Comparison of ENCODE assay signal across 14 cellular contexts in genomic region chr14:74652541-74652940, GRCh38. TPM values are rescaled to one million over a fixed set of nuclear protein-coding genes. Genes with fewer than 3 reads are reported as not detected.
DNase-seq lines count a peak whose midpoint lies in the region; ATAC-seq and TF ChIP-seq lines count a peak whose summit lies in the region.
"Had no signal": no experiment of that assay in that cellular context is flagged by ENCODE, and none has a peak within 500 bp of the region (broad histone marks: within the 10 kb centered on the region; RNA-seq: fewer than 3 reads in every experiment).

No MANE protein-coding gene starts in this region.

- H3K4me1 ChIP-seq in BE2C: peaks cover 6% of the 10 kb centered on the region; the same call in 1 of the 2 replicates

- H3K27me3 ChIP-seq in BE2C: no peaks in the 10 kb centered on the region

- ATAC-seq in HG03135 (IDR thresholded peaks at IDR 0.05; ENCODE audit: unreplicated experiment): no peak

- CTCF ChIA-PET in RWPE1 (lab: Yijun Ruan, JAX): interaction anchor here (3.4 kb wide), 1 partner anchor 41 kb away, joined by 15 read pairs; the partner anchor contains the start of gene LTBP2

- H3K27me3 Mint-ChIP-seq in immature natural killer cell (ENCODE audit: low read depth in 3 of 3) (peaks cover 0 to 1% (median 0%) of the 10 kb centered on the region in 3 donors), nephron progenitor cell (ENCODE audit: low read depth, poor library complexity) (peaks cover 7% of the 10 kb centered on the region)

- TF ChIP-seq CTCF in BE2C (IDR thresholded peaks at IDR 0.05; ENCODE audit: low read depth, low read length) (no peak), RWPE1 (conservative IDR thresholded peaks at IDR 0.05; ENCODE audit: low read depth) (no peak), nephron progenitor cell (IDR thresholded peaks at IDR 0.05) (no peak)

- H3K4me3 Mint-ChIP-seq in immature natural killer cell (no peak overlapping the region), nephron progenitor cell (no peak overlapping the region)
- H3K4me3 Mint-ChIP-seq: IgD-negative memory B cell had no signal

- peak overlapping the region; percentile 15 for H3K27ac ChIP-seq in RWPE1
- H3K27ac ChIP-seq: PC-9 had no signal

- H3K27ac Mint-ChIP-seq in immature natural killer cell (peak overlapping the region; percentile 50 to 88 (median 79)), nephron progenitor cell (no peak overlapping the region)

- H3K36me3 Mint-ChIP-seq in immature natural killer cell: peaks cover 19 to 33% (median 29%) of the 10 kb centered on the region in 3 donors
- H3K36me3 Mint-ChIP-seq in nephron progenitor cell (ENCODE audit: low read depth): peaks cover 4% of the 10 kb centered on the region

- H3K4me3 ChIP-seq in BE2C (ENCODE audit: low read depth, low read length): no peak overlapping the region
- H3K4me3 ChIP-seq: PC-9 had no signal

- POLR2A ChIA-PET in RWPE1 (lab: Yijun Ruan, JAX; ENCODE audit: low non-redundant PET): no interaction called here

- peak; percentile 34 for DNase-seq in BE2C
- DNase-seq in EH (ENCODE audit: low read depth): peak; percentile 67
- DNase-seq in RWPE1 (ENCODE audit: low spot score): no peak
- no peak for DNase-seq in immature natural killer cell
- no peak for DNase-seq in nephron progenitor cell
- no peak for DNase-seq in activated T-cell treated with anti-CD3 and anti-CD28 coated beads, Interleukin-2, amount 50 U/mL, for 48 hours
- DNase-seq: H7, NCI-H146, NCI-H446, NCI-H748 treated with DMSO at 0.1 percent for 48 hours, SHP77 treated with DMSO at 0.1 percent for 48 hours had no signal

- no peaks in the 10 kb centered on the region for H3K36me3 ChIP-seq in BE2C

- H3K4me1 Mint-ChIP-seq in immature natural killer cell: peaks cover 44 to 51% of the 10 kb centered on the region in 2 donors
- peaks cover 8% of the 10 kb centered on the region for H3K4me1 Mint-ChIP-seq in nephron progenitor cell

- no peaks in the 10 kb centered on the region for H3K9me3 ChIP-seq in BE2C

- H3K9me3 Mint-ChIP-seq in immature natural killer cell: no peaks in the 10 kb centered on the region
- no peaks in the 10 kb centered on the region for H3K9me3 Mint-ChIP-seq in nephron progenitor cell
- H3K9me3 Mint-ChIP-seq: IgD-negative memory B cell had no signal

RNA-seq across cellular contexts. Expression of gene LTBP2, which starts 40.5 kb away (rescaled TPM):
- 1.2 TPM for polyA plus RNA-seq in BE2C (2012; ENCODE audit: insufficient read depth, insufficient read length, low read depth)
- polyA plus RNA-seq in immature natural killer cell: under 1 TPM; 0.29 to 0.66 (median 0.30) TPM

Comparison
In these comparisons a context has a peak if more than half of its experiments do, and no peak if none do; other contexts are left out.
1. DNase-seq: peak in BE2C (single experiment) and EH (single experiment); none in RWPE1 (single experiment), immature natural killer cell (0 of 3), nephron progenitor cell (single experiment) and activated T-cell treated with anti-CD3 and anti-CD28 coated beads, Interleukin-2, amount 50 U/mL, for 48 hours (0 of 2).